20 cellular contexts compared by ENCODE assay signal in the genomic region with DNA sequence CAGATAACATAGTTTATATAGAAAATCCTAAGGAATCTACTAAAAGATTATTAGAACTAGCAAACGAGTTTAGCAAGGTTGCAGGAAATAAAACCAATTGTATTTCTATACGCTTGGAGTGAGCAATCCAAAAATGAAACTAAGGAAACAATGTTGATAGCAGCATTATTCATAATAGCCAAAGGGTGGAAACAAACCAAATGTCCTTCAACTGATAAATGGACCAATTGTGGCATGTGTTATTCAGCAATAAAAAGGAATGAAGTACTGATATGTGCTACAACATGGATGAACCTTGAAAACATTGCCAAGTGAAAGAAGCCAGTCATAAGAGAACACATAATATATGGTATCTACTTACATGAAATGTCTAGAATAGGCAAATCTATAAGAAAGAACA.
DNase-seq lines count a peak whose midpoint lies in the region; ATAC-seq and TF ChIP-seq lines count a peak whose summit lies in the region.
"Had no signal": no experiment of that assay in that cellular context is flagged by ENCODE, and none has a peak within 500 bp of the region (broad histone marks: within the 10 kb centered on the region; RNA-seq: fewer than 3 reads in every experiment).

No MANE protein-coding gene starts in this region.

- no peak overlapping the region for H3K4me2 ChIP-seq in OCI-LY1 (ENCODE audit: low read length)

- no peaks in the 10 kb centered on the region for H3K9me3 Mint-ChIP-seq in immature natural killer cell
- H3K9me3 Mint-ChIP-seq in stimulated activated memory B cell treated with anti-CD40 and anti-IgM and Interleukin-4, amounts not matched to agents 10 μg/mL and 1 μg/mL and 100 μg/mL, for 72 hours, result no peaks in the 10 kb centered on the region
- H3K9me3 Mint-ChIP-seq in CD8-positive, alpha-beta T cell, result no peaks in the 10 kb centered on the region
- H3K9me3 Mint-ChIP-seq: CD8-positive, alpha-beta memory T cell had no signal

- no peaks in the 10 kb centered on the region for H3F3A ChIP-seq in OCI-LY1 (ENCODE audit: insufficient read depth, low read length)

- no peak overlapping the region for H2AFZ ChIP-seq in OCI-LY1 (ENCODE audit: low read length)

- 53 to 62% (median 55%) methylated on average over 2 of the region's 2 CpGs for WGBS in ovary, 3 donors

- ATAC-seq in stimulated activated memory B cell treated with anti-CD40 and anti-IgM and Interleukin-4, amounts not matched to agents 10 μg/mL and 1 μg/mL and 100 μg/mL, for 72 hours, result no peak
- no peak for ATAC-seq in CD8-positive, alpha-beta T cell
- ATAC-seq in GM19452 (IDR thresholded peaks at IDR 0.05; ENCODE audit: unreplicated experiment), result no peak
- ATAC-seq: HCT116, Panc1 had no signal

- intact Hi-C loops in ovary (cut with DNase I), result no loop called here
- intact Hi-C loops in CD8-positive, alpha-beta T cell (cut with DNase I, micrococcal nuclease), result no loop called here

- no peak overlapping the region for H3K4me3 Mint-ChIP-seq in immature natural killer cell
- H3K4me3 Mint-ChIP-seq in stimulated activated memory B cell treated with anti-CD40 and anti-IgM and Interleukin-4, amounts not matched to agents 10 μg/mL and 1 μg/mL and 100 μg/mL, for 72 hours, result no peak overlapping the region
- H3K4me3 Mint-ChIP-seq in CD8-positive, alpha-beta T cell, result no peak overlapping the region
- H3K4me3 Mint-ChIP-seq: CD8-positive, alpha-beta memory T cell had no signal

- no peak overlapping the region for H3K9ac ChIP-seq in OCI-LY1 (ENCODE audit: low read length)

- peaks cover 0 to 6% (median 0%) of the 10 kb centered on the region in 3 donors for H3K27me3 Mint-ChIP-seq in immature natural killer cell (ENCODE audit: low read depth in 3 of 3)
- H3K27me3 Mint-ChIP-seq in stimulated activated memory B cell treated with anti-CD40 and anti-IgM and Interleukin-4, amounts not matched to agents 10 μg/mL and 1 μg/mL and 100 μg/mL, for 72 hours, result no peaks in the 10 kb centered on the region
- no peaks in the 10 kb centered on the region for H3K27me3 Mint-ChIP-seq in CD8-positive, alpha-beta T cell (ENCODE audit: low read depth)
- H3K27me3 Mint-ChIP-seq: CD8-positive, alpha-beta memory T cell had no signal

- peak overlapping the region; percentile 4 to 42 (median 30) for H3K27ac Mint-ChIP-seq in immature natural killer cell
- peak overlapping the region; percentile 99 for H3K27ac Mint-ChIP-seq in stimulated activated memory B cell treated with anti-CD40 and anti-IgM and Interleukin-4, amounts not matched to agents 10 μg/mL and 1 μg/mL and 100 μg/mL, for 72 hours
- no peak overlapping the region for H3K27ac Mint-ChIP-seq in CD8-positive, alpha-beta T cell
- H3K27ac Mint-ChIP-seq: CD8-positive, alpha-beta memory T cell had no signal

- TF ChIP-seq EP300 in ovary (IDR thresholded peaks at IDR 0.05), result no peak

- TF ChIP-seq CTCF in OCI-LY1 (IDR thresholded peaks at IDR 0.05; ENCODE audit: low read length), result no peak
- no peak for TF ChIP-seq CTCF in ovary (IDR thresholded peaks at IDR 0.05)
- TF ChIP-seq CTCF in CD8-positive, alpha-beta T cell (IDR thresholded peaks at IDR 0.05), result no peak

- no peak for TF ChIP-seq POLR2A in ovary (IDR thresholded peaks at IDR 0.05)

- H3K36me3 ChIP-seq in OCI-LY1 (ENCODE audit: insufficient read depth, low read length), result peaks cover 25% of the 10 kb centered on the region; the same call in 1 of the 2 replicates
- no peaks in the 10 kb centered on the region for H3K36me3 ChIP-seq in ovary
- H3K36me3 ChIP-seq in CD8-positive, alpha-beta T cell (ENCODE audit: insufficient read depth, low read length), result peaks cover 7% of the 10 kb centered on the region

- CTCF ChIA-PET in CD8-positive, alpha-beta T cell (lab: Charles Lee), result no interaction called here

- no peaks in the 10 kb centered on the region for H4K20me1 ChIP-seq in OCI-LY1 (ENCODE audit: insufficient read depth, low read length)

- no peaks in the 10 kb centered on the region for H3K27me3 ChIP-seq in OCI-LY1 (ENCODE audit: insufficient read depth, low read length)
- H3K27me3 ChIP-seq in ovary, result no peaks in the 10 kb centered on the region
- H3K27me3 ChIP-seq in CD8-positive, alpha-beta T cell (ENCODE audit: insufficient read depth, low read length), result no peaks in the 10 kb centered on the region

- H3K79me2 ChIP-seq in OCI-LY1 (ENCODE audit: insufficient read depth, low read length), result no peaks in the 10 kb centered on the region

- H3K9me3 ChIP-seq in OCI-LY1 (ENCODE audit: low read length) (no peaks in the 10 kb centered on the region), ovary (no peaks in the 10 kb centered on the region)
- no peaks in the 10 kb centered on the region for H3K9me3 ChIP-seq in CD8-positive, alpha-beta T cell (ENCODE audit: low read length)

- H3K4me1 Mint-ChIP-seq in immature natural killer cell, result peaks cover 34 to 59% of the 10 kb centered on the region in 2 donors
- peaks cover 63% of the 10 kb centered on the region for H3K4me1 Mint-ChIP-seq in stimulated activated memory B cell treated with anti-CD40 and anti-IgM and Interleukin-4, amounts not matched to agents 10 μg/mL and 1 μg/mL and 100 μg/mL, for 72 hours
- H3K4me1 Mint-ChIP-seq in CD8-positive, alpha-beta T cell (ENCODE audit: low read depth), result no peaks in the 10 kb centered on the region

- H3K36me3 Mint-ChIP-seq in immature natural killer cell, result peaks cover 11 to 15% (median 13%) of the 10 kb centered on the region in 3 donors
- H3K36me3 Mint-ChIP-seq in stimulated activated memory B cell treated with anti-CD40 and anti-IgM and Interleukin-4, amounts not matched to agents 10 μg/mL and 1 μg/mL and 100 μg/mL, for 72 hours, result peaks cover 42% of the 10 kb centered on the region
- peaks cover 57% of the 10 kb centered on the region for H3K36me3 Mint-ChIP-seq in CD8-positive, alpha-beta T cell

- POLR2A ChIA-PET in CD8-positive, alpha-beta T cell (lab: Charles Lee), result no interaction called here

- H3K4me1 ChIP-seq in OCI-LY1 (ENCODE audit: insufficient read depth, low read length, severe bottlenecking) (peaks cover 61% of the 10 kb centered on the region), ovary (ENCODE audit: insufficient read depth) (no peaks in the 10 kb centered on the region)
- no peaks in the 10 kb centered on the region for H3K4me1 ChIP-seq in CD8-positive, alpha-beta T cell (ENCODE audit: insufficient read depth, low read length)

- no peaks in the 10 kb centered on the region for H3K9me2 ChIP-seq in OCI-LY1 (ENCODE audit: low read depth, low read length)

- DNase-seq in dermis blood vessel endothelial cell (peak; percentile 43), immature natural killer cell (no peak), ovary (no peak)
- DNase-seq in CD8-positive, alpha-beta T cell, result no peak
- DNase-seq: C1 segment of cervical spinal cord; CD8-positive, alpha-beta memory T cell; GOT3; KBM-7; NCI-H1092 treated with DMSO at 0.1 percent for 48 hours; NCI-H146; NCI-H2029; NCI-H2227 treated with DMSO at 0.1 percent for 48 hours; NCI-H510A; NCI-H748 treated with DMSO at 0.1 percent for 48 hours had no signal

- H3K27ac ChIP-seq in OCI-LY1 (ENCODE audit: low read depth, low read length, poor library complexity, severe bottlenecking) (peak overlapping the region; percentile 25), ovary (no peak overlapping the region)
- H3K27ac ChIP-seq in CD8-positive, alpha-beta T cell (ENCODE audit: low read depth, low read length), result no peak overlapping the region
- H3K27ac ChIP-seq: HL-60 had no signal

- no peak overlapping the region for H3K4me3 ChIP-seq in OCI-LY1 (ENCODE audit: low read depth, low read length, poor library complexity, severe bottlenecking)
- H3K4me3 ChIP-seq in ovary, result no peak overlapping the region
- no peak overlapping the region for H3K4me3 ChIP-seq in CD8-positive, alpha-beta T cell (ENCODE audit: low read depth, low read length)
